2 cellular contexts compared by ENCODE assay signal in the genomic region with DNA sequence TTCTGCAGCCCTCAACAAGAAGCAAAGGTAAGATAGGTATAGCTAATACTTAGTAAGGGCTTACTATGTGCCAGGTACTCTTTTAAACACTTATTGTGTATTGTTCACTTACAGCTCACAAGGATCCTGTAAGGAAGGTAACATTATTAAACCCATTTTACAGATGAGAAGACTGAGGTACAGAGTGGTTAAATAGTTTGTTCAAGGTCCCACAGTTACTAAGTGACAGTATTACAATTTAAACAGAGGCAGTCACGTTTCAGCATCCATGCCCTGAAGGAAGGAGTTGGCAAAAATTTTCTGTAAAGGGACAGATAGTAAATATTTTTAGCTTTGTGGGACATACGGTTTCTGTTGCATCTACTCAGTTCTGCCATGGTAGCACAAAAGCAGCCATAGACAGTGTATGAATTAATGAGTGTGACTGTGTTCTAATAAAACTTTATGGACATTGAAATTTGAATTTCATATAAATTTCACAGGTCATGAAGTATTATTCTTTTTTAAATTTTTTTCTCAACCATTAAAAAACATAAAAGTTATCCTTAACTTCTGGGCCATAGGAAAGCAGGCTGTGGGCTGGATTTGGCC.
TF ChIP-seq lines count a peak whose summit lies in the region.

No MANE protein-coding gene starts in this region.

TF ChIP-seq in SK-N-SH, 30 proteins besides CTCF, POLR2A, EP300 and RAD21:
- no peak for TF ChIP-seq GATA2 (CRISPR knock-in tag; IDR thresholded peaks at IDR 0.05)
- TF ChIP-seq, protein P1, sequence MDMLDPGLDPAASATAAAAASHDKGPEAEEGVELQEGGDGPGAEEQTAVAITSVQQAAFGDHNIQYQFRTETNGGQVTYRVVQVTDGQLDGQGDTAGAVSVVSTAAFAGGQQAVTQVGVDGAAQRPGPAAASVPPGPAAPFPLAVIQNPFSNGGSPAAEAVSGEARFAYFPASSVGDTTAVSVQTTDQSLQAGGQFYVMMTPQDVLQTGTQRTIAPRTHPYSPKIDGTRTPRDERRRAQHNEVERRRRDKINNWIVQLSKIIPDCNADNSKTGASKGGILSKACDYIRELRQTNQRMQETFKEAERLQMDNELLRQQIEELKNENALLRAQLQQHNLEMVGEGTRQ (IDR thresholded peaks at IDR 0.05; ENCODE audit: borderline replicate concordance, low read depth, low read length): no peak
- TF ChIP-seq RXRA (IDR thresholded peaks at IDR 0.05; ENCODE audit: borderline replicate concordance, low read depth): no peak
- no peak for TF ChIP-seq YY1 (IDR thresholded peaks at IDR 0.05; ENCODE audit: low read depth)
- no peak for TF ChIP-seq TEAD4 (IDR thresholded peaks at IDR 0.05; ENCODE audit: borderline replicate concordance, insufficient read depth)
- no peak for TF ChIP-seq FOSL2 (IDR thresholded peaks at IDR 0.05; ENCODE audit: borderline replicate concordance, low read depth)
- no peak for TF ChIP-seq POLR2AphosphoS5 (IDR thresholded peaks at IDR 0.05; ENCODE audit: low read depth, low read length)
- TF ChIP-seq SMC3 (IDR thresholded peaks at IDR 0.05; ENCODE audit: low read depth, low read length): no peak
- TF ChIP-seq REST (IDR thresholded peaks at IDR 0.05; ENCODE audit: low read depth, low read length): no peak
- TF ChIP-seq, protein P2, sequence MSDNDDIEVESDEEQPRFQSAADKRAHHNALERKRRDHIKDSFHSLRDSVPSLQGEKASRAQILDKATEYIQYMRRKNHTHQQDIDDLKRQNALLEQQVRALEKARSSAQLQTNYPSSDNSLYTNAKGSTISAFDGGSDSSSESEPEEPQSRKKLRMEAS (IDR thresholded peaks at IDR 0.05; ENCODE audit: low read depth): no peak
- TF ChIP-seq EZH2phosphoT487 (IDR thresholded peaks at IDR 0.05; ENCODE audit: borderline replicate concordance, low read depth): no peak
- TF ChIP-seq MXI1 (IDR thresholded peaks at IDR 0.05; ENCODE audit: low read depth, low read length): no peak
- no peak for TF ChIP-seq ELF1 (IDR thresholded peaks at IDR 0.05)
- TF ChIP-seq FOXJ3 (CRISPR knock-in tag; IDR thresholded peaks at IDR 0.05): no peak
- TF ChIP-seq PBX3 (IDR thresholded peaks at IDR 0.05): no peak
- no peak for TF ChIP-seq ZBTB33 (IDR thresholded peaks at IDR 0.05; ENCODE audit: borderline replicate concordance, low read depth)
- TF ChIP-seq CHD2 (IDR thresholded peaks at IDR 0.05; ENCODE audit: low read length, partially characterized antibody): no peak
- TF ChIP-seq NFIC (IDR thresholded peaks at IDR 0.05; ENCODE audit: borderline replicate concordance): no peak
- no peak for TF ChIP-seq RFX5 (IDR thresholded peaks at IDR 0.05; ENCODE audit: low read length)
- TF ChIP-seq JUND (IDR thresholded peaks at IDR 0.05): no peak

TF ChIP-seq in SK-N-SH treated with all-trans-retinoic acid at 6 μM for 48 hours, 23 proteins besides CTCF, POLR2A, EP300 and RAD21:
- no peak for TF ChIP-seq ARNTL (CRISPR knock-in tag; IDR thresholded peaks at IDR 0.05; ENCODE audit: borderline replicate concordance, low read depth)
- no peak for TF ChIP-seq ZC3H10 (CRISPR knock-in tag; IDR thresholded peaks at IDR 0.05)
- TF ChIP-seq BACH2 (CRISPR knock-in tag; IDR thresholded peaks at IDR 0.05; ENCODE audit: borderline replicate concordance): no peak
- no peak for TF ChIP-seq SNAI2 (CRISPR knock-in tag; IDR thresholded peaks at IDR 0.05)
- TF ChIP-seq PATZ1 (CRISPR knock-in tag; IDR thresholded peaks at IDR 0.05; ENCODE audit: borderline replicate concordance): no peak
- TF ChIP-seq ZNF70 (CRISPR knock-in tag; IDR thresholded peaks at IDR 0.05): no peak
- TF ChIP-seq ZNF565 (CRISPR knock-in tag; conservative IDR thresholded peaks at IDR 0.05; ENCODE audit: low read depth): no peak
- no peak for TF ChIP-seq OSR1 (CRISPR knock-in tag; IDR thresholded peaks at IDR 0.05)
- no peak for TF ChIP-seq POU6F1 (CRISPR knock-in tag; IDR thresholded peaks at IDR 0.05; ENCODE audit: borderline replicate concordance, low read depth)
- TF ChIP-seq ZNF8 (CRISPR knock-in tag; IDR thresholded peaks at IDR 0.05): no peak
- TF ChIP-seq, protein P3, sequence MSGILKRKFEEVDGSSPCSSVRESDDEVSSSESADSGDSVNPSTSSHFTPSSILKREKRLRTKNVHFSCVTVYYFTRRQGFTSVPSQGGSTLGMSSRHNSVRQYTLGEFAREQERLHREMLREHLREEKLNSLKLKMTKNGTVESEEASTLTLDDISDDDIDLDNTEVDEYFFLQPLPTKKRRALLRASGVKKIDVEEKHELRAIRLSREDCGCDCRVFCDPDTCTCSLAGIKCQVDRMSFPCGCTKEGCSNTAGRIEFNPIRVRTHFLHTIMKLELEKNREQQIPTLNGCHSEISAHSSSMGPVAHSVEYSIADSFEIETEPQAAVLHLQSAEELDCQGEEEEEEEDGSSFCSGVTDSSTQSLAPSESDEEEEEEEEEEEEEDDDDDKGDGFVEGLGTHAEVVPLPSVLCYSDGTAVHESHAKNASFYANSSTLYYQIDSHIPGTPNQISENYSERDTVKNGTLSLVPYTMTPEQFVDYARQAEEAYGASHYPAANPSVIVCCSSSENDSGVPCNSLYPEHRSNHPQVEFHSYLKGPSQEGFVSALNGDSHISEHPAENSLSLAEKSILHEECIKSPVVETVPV (CRISPR knock-in tag; IDR thresholded peaks at IDR 0.05): no peak
- no peak for TF ChIP-seq RARB (CRISPR knock-in tag; IDR thresholded peaks at IDR 0.05)
- no peak for TF ChIP-seq CSDC2 (CRISPR knock-in tag; IDR thresholded peaks at IDR 0.05)
- TF ChIP-seq ZFP3 (CRISPR knock-in tag; IDR thresholded peaks at IDR 0.05): no peak
- no peak for TF ChIP-seq PPARA (CRISPR knock-in tag; IDR thresholded peaks at IDR 0.05; ENCODE audit: borderline replicate concordance)
- no peak for TF ChIP-seq TCF4 (CRISPR knock-in tag; IDR thresholded peaks at IDR 0.05; ENCODE audit: borderline replicate concordance)
- no peak for TF ChIP-seq ESRRG (CRISPR knock-in tag; IDR thresholded peaks at IDR 0.05)
- no peak for TF ChIP-seq ISL1 (CRISPR knock-in tag; IDR thresholded peaks at IDR 0.05)
TF ChIP-seq in SK-N-SH treated with all-trans-retinoic acid at 6 μM for 48 hours: peak in this region for 0.
